ENCODE assay signal across 31 cellular contexts in the genomic region with DNA sequence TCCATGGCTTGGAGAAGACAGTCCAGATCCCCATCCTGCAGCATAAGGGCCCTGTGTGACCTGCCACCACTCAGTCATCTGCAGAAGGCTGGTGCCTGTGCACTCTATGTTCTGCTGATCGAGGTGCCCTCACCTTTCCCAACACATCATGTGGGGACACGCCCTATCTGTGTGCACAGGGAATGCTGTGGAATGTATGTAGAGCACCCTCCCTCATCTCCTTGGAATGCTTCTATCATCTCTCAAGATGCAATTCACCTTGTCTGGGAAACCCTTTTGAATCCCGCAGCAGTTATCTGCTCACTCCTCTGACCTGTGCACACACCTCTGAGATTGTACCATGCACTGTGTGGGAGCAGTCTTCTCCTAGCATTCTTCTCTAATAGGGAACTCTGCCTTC.
"Had no signal": no experiment of that assay in that cellular context is flagged by ENCODE, and none has a peak within 500 bp of the region (broad histone marks: within the 10 kb centered on the region; RNA-seq: fewer than 3 reads in every experiment).

No MANE protein-coding gene starts in this region.

- H3K27ac Mint-ChIP-seq: activated naive CD8-positive, alpha-beta T cell; effector memory CD8-positive, alpha-beta T cell; naive thymus-derived CD4-positive, alpha-beta T cell; stimulated activated memory B cell treated with anti-CD40 and anti-IgM and Interleukin-4, amounts not matched to agents 10 μg/mL and 1 μg/mL and 100 μg/mL, for 72 hours; stimulated activated naive CD8-positive, alpha-beta T cell treated with anti-CD3 and anti-CD28 coated beads, Interleukin-15, amount 100 ng/mL, for 72 hours; T-helper 17 cell had no signal

- H3K9me3 Mint-ChIP-seq: stimulated activated naive CD8-positive, alpha-beta T cell treated with anti-CD3 and anti-CD28 coated beads, Interleukin-15, amount 100 ng/mL, for 72 hours had no signal

- H3K27me3 ChIP-seq: adrenal gland, body of pancreas, right atrium auricular region, upper lobe of left lung had no signal

- H3K4me3 ChIP-seq: adrenal gland, body of pancreas, coronary artery, right atrium auricular region, smooth muscle cell, upper lobe of left lung had no signal

- H3K4me3 Mint-ChIP-seq: activated naive CD8-positive, alpha-beta T cell; effector memory CD8-positive, alpha-beta T cell; naive thymus-derived CD4-positive, alpha-beta T cell; stimulated activated memory B cell treated with anti-CD40 and anti-IgM and Interleukin-4, amounts not matched to agents 10 μg/mL and 1 μg/mL and 100 μg/mL, for 72 hours; stimulated activated naive CD8-positive, alpha-beta T cell treated with anti-CD3 and anti-CD28 coated beads, Interleukin-15, amount 100 ng/mL, for 72 hours; T-helper 17 cell had no signal

- H3K4me1 Mint-ChIP-seq: naive thymus-derived CD4-positive, alpha-beta T cell; stimulated activated memory B cell treated with anti-CD40 and anti-IgM and Interleukin-4, amounts not matched to agents 10 μg/mL and 1 μg/mL and 100 μg/mL, for 72 hours; stimulated activated naive CD8-positive, alpha-beta T cell treated with anti-CD3 and anti-CD28 coated beads, Interleukin-15, amount 100 ng/mL, for 72 hours; T-helper 17 cell had no signal

- H3K27me3 Mint-ChIP-seq: activated naive CD8-positive, alpha-beta T cell; effector memory CD8-positive, alpha-beta T cell; stimulated activated memory B cell treated with anti-CD40 and anti-IgM and Interleukin-4, amounts not matched to agents 10 μg/mL and 1 μg/mL and 100 μg/mL, for 72 hours; stimulated activated naive CD8-positive, alpha-beta T cell treated with anti-CD3 and anti-CD28 coated beads, Interleukin-15, amount 100 ng/mL, for 72 hours; T-helper 17 cell had no signal

- H3K9me3 ChIP-seq: adrenal gland, body of pancreas, right atrium auricular region, upper lobe of left lung had no signal

- DNase-seq: activated CD4-positive, alpha-beta T cell treated with anti-CD3 and anti-CD28 coated beads for 48 hours; activated CD4-positive, alpha-beta T cell treated with anti-CD3 and anti-CD28 coated beads, Interleukin-2, amount 50 U/mL, for 48 hours; activated CD8-positive, alpha-beta memory T cell treated with anti-CD3 and anti-CD28 coated beads for 24 hours; activated effector memory CD4-positive, alpha-beta T cell treated with Interleukin-2 at 50 U/mL for 16 hours; activated naive CD4-positive, alpha-beta T cell treated with Interleukin-2 at 50 U/mL for 16 hours; adrenal gland; aorta; body of pancreas; effector memory CD8-positive, alpha-beta T cell; foreskin melanocyte; kidney; left colon; midbrain; naive thymus-derived CD4-positive, alpha-beta T cell; nucleus accumbens; stimulated activated CD4-positive, alpha-beta T cell treated with anti-CD3 and anti-CD28 coated beads, Interleukin-1b, Interleukin-23, amount 100 ng/mL, for 48 hours; stimulated activated CD4-positive, alpha-beta T cell treated with anti-CD3 and anti-CD28 coated beads, Interleukin-4, amount 100 ng/mL, for 4 hours; stimulated activated CD8-positive, alpha-beta memory T cell treated with anti-CD3 and anti-CD28 coated beads, Interleukin-4, amount 100 ng/mL, for 48 hours; stimulated activated naive CD8-positive, alpha-beta T cell treated with anti-CD3 and anti-CD28 coated beads, Interleukin-15, amount 100 ng/mL, for 72 hours; substantia nigra; T-helper 17 cell; T1000; upper lobe of left lung; WERI-Rb-1 had no signal

- ATAC-seq: activated CD4-positive, CD25-positive, alpha-beta regulatory T cell treated with anti-CD3 and anti-CD28 coated beads, Interleukin-2, amount 50 U/mL, for 24 hours; body of pancreas; effector memory CD8-positive, alpha-beta T cell; esophagus mucosa; left colon; naive thymus-derived CD4-positive, alpha-beta T cell; stimulated activated memory B cell treated with anti-CD40 and anti-IgM and Interleukin-4, amounts not matched to agents 10 μg/mL and 1 μg/mL and 100 μg/mL, for 72 hours; stimulated activated naive CD8-positive, alpha-beta T cell treated with anti-CD3 and anti-CD28 coated beads, Interleukin-15, amount 100 ng/mL, for 72 hours; T-helper 17 cell had no signal

- H3K4me1 ChIP-seq: adrenal gland, body of pancreas, right atrium auricular region, upper lobe of left lung had no signal

- H3K4me2 ChIP-seq: smooth muscle cell had no signal

- H3K27ac ChIP-seq: adrenal gland, body of pancreas, coronary artery, right atrium auricular region, upper lobe of left lung, WERI-Rb-1 had no signal

- H3K36me3 Mint-ChIP-seq: activated naive CD8-positive, alpha-beta T cell; naive thymus-derived CD4-positive, alpha-beta T cell; stimulated activated memory B cell treated with anti-CD40 and anti-IgM and Interleukin-4, amounts not matched to agents 10 μg/mL and 1 μg/mL and 100 μg/mL, for 72 hours had no signal

- H3K36me3 ChIP-seq: adrenal gland, right atrium auricular region, upper lobe of left lung, WERI-Rb-1 had no signal
